In genomic region chr5:122846051-122846567, GRCh38 we compare ENCODE assay signal across 8 cellular contexts. TPM values are rescaled to one million over a fixed set of nuclear protein-coding genes. Genes with fewer than 3 reads are reported as not detected.
DNase-seq lines count a peak whose midpoint lies in the region; ATAC-seq and TF ChIP-seq lines count a peak whose summit lies in the region.

No MANE protein-coding gene starts in this region.

- intact Hi-C loops in A673 (cut with micrococcal nuclease; ENCODE audit: unreplicated experiment) = no loop called here

- H3K27me3 ChIP-seq in A673 (replicated peaks; ENCODE audit: insufficient read depth, low read depth, low read length, poor library complexity) (no peaks in the 10 kb centered on the region), H7 (ENCODE audit: control insufficient read depth, insufficient read depth, low read length) (no peaks in the 10 kb centered on the region; the same call in 1 of the 2 replicates), WERI-Rb-1 (ENCODE audit: insufficient read depth, low read depth, severe bottlenecking) (no peaks in the 10 kb centered on the region), foreskin keratinocyte (no peaks in the 10 kb centered on the region)

- peak; percentile 47 for ATAC-seq in foreskin keratinocyte

- H3K36me3 ChIP-seq in A673 (ENCODE audit: insufficient read depth, low read length, poor library complexity, severe bottlenecking) (no peaks in the 10 kb centered on the region), H7 (replicated peaks; ENCODE audit: control insufficient read depth, insufficient read depth, low read length) (no peaks in the 10 kb centered on the region), WERI-Rb-1 (peaks cover 2% of the 10 kb centered on the region; the same call in 1 of the 2 replicates)

- no peak for TF ChIP-seq CTCF in A673 (conservative IDR thresholded peaks at IDR 0.05; ENCODE audit: low read depth, low read length)
- TF ChIP-seq CTCF in WERI-Rb-1 (IDR thresholded peaks at IDR 0.05; ENCODE audit: low read depth, low read length) = no peak
- no peak for TF ChIP-seq CTCF in foreskin keratinocyte (conservative IDR thresholded peaks at IDR 0.05)

- BruUV-seq in A673 (replicated peaks; lab: Mats Ljungman, UMichigan) = no TSS peak

- H3K9me3 ChIP-seq in A673 (ENCODE audit: low read depth, low read length, poor library complexity, severe bottlenecking) (no peaks in the 10 kb centered on the region), WERI-Rb-1 (ENCODE audit: severe bottlenecking) (no peaks in the 10 kb centered on the region)

- H3K4me1 ChIP-seq in A673 (ENCODE audit: insufficient read depth, low read length, poor library complexity, severe bottlenecking) = peaks cover 8% of the 10 kb centered on the region
- peaks cover 13% of the 10 kb centered on the region for H3K4me1 ChIP-seq in foreskin keratinocyte

- H3K27ac ChIP-seq in A673 (ENCODE audit: low read depth, low read length, poor library complexity, severe bottlenecking) (peak overlapping the region; percentile 32), WERI-Rb-1 (peak overlapping the region; percentile 88), foreskin keratinocyte (peak overlapping the region; percentile 73)

- H3K4me3 ChIP-seq in A673 (ENCODE audit: low read depth, low read length, poor library complexity, severe bottlenecking) (peak overlapping the region; percentile 69), H7 (ENCODE audit: insufficient read depth, low read depth, low read length) (peak overlapping the region; percentile 81), WERI-Rb-1 (ENCODE audit: low read depth, low read length) (peak overlapping the region; percentile 90)

- CTCF ChIA-PET in A673 (lab: Charles Lee) = interaction anchor here (0.7 kb wide), 1 partner anchor 50 kb away, joined by 3 read pairs; no protein-coding TSS in a partner anchor

- DNase-seq in A673 (ENCODE audit: low spot score) (no peak), H7 (peak; percentile 40), WERI-Rb-1 (no peak), foreskin keratinocyte (peak; percentile 75 to 86), renal cortical epithelial cell (ENCODE audit: low read depth) (peak; percentile 96), NOMO-1 treated with DMSO at 0.1 percent for 48 hours (lab: John Stamatoyannopoulos, UW; ENCODE audit: unreplicated experiment) (no peak), epidermal melanocyte (ENCODE audit: insufficient read length, low spot score) (no peak)
- DNase-seq in stimulated activated CD4-positive, alpha-beta T cell treated with anti-CD3 and anti-CD28 coated beads, Interleukin-12 subunit alpha, Interleukin-12 subunit beta, amount 100 ng/mL, for 4 hours = no peak

- POLR2A ChIA-PET in A673 (lab: Charles Lee; ENCODE audit: low non-redundant PET) = no interaction called here

RNA-seq across cellular contexts. Expression of gene SNX24, which starts 0.7 kb away (rescaled TPM):
- total RNA-seq in A673 (2021) (11.3 and 13.6 TPM in 2 replicates), foreskin keratinocyte (23.5 and 29.9 TPM in 2 replicates), renal cortical epithelial cell (47.5 and 60.3 TPM in 2 replicates)
- total RNA-seq in H7 (2014; rRNA removed; shearing (Covaris generic)) = 15.9 and 16.6 TPM in 2 replicates
- polyA plus RNA-seq in foreskin keratinocyte = 20.2 and 24.4 TPM in 2 replicates

Comparison
In these comparisons a context has a peak if more than half of its experiments do, and no peak if none do; other contexts are left out.
1. DNase-seq: peak in H7 (single experiment), foreskin keratinocyte (2 of 2) and renal cortical epithelial cell (single experiment); none in A673 (single experiment), WERI-Rb-1 (single experiment), NOMO-1 treated with DMSO at 0.1 percent for 48 hours (single experiment), epidermal melanocyte (single experiment) and stimulated activated CD4-positive, alpha-beta T cell treated with anti-CD3 and anti-CD28 coated beads, Interleukin-12 subunit alpha, Interleukin-12 subunit beta, amount 100 ng/mL, for 4 hours (single experiment).
2. H3K27ac ChIP-seq: peak in every context shown above with its lines; median percentile 88 in WERI-Rb-1; 73 in foreskin keratinocyte; 32 in A673.
3. Peak in every context shown above with its lines, with median percentiles within 50 percentile points of each other: H3K4me3 ChIP-seq.